In genomic region chrX:49186125-49187027, GRCh38 we compare ENCODE assay signal across 8 cellular contexts. TPM values are rescaled to one million over a fixed set of nuclear protein-coding genes. Genes with fewer than 3 reads are reported as not detected.
DNase-seq lines count a peak whose midpoint lies in the region; ATAC-seq, FAIRE-seq and TF ChIP-seq lines count a peak whose summit lies in the region.

TSS of gene PRICKLE3 (minus strand) at chrX:49186373. CDS start at chrX:49186297, 76 bp downstream.

- H3K9me3 ChIP-seq in Karpas-422 (ENCODE audit: low read length): no peaks in the 10 kb centered on the region
- H3K9me3 ChIP-seq in adrenal gland (replicated peaks in 1 of 3): no peaks in the 10 kb centered on the region
- H3K9me3 ChIP-seq in right atrium auricular region: no peaks in the 10 kb centered on the region

- H3K4me3 ChIP-seq in ACC112 (ENCODE audit: low read depth, low read length) (peak within 1 kb of the TSS; percentile 88), Karpas-422 (ENCODE audit: low read length) (peak within 1 kb of the TSS; percentile 78), adrenal gland (peak within 1 kb of the TSS in 1 of 4 donors; percentile 58), right atrium auricular region (peak within 1 kb of the TSS; percentile 40 to 54)

- H3K4me1 ChIP-seq in ACC112 (ENCODE audit: control insufficient read depth, insufficient read depth, low read length, unreplicated experiment) (peaks cover 7% of the 10 kb centered on the region), Karpas-422 (ENCODE audit: low read length) (peaks cover 26% of the 10 kb centered on the region), adrenal gland (replicated peaks in 1 of 2) (no peaks in the 10 kb centered on the region), right atrium auricular region (peaks cover 0 to 11% of the 10 kb centered on the region in 2 donors)

- TF ChIP-seq CTCF in adrenal gland (IDR thresholded peaks at IDR 0.05): peak in 4 of 6 experiments; percentile 8 to 19 (median 12)
- TF ChIP-seq CTCF in right atrium auricular region (IDR thresholded peaks at IDR 0.05): peak; percentile 34 to 63

- WGBS in adrenal gland, 4 donors: 10 to 70% (median 46%) methylated on average over 8 to 62 of the region's 62 CpGs; no CpG with 5 or more reads in 1 of the 4 donors

- ATAC-seq in sciatic nerve: peak; percentile 38

- no peak within 1 kb of the TSS for H2AFZ ChIP-seq in ACC112 (ENCODE audit: low read length, unreplicated experiment)
- H2AFZ ChIP-seq in Karpas-422 (ENCODE audit: low read length): peak within 1 kb of the TSS; percentile 58; the same call in 1 of the 2 replicates

- peak within 1 kb of the TSS; percentile 38; the same call in 1 of the 2 replicates for H3K27ac ChIP-seq in ACC112 (ENCODE audit: low read depth, low read length)
- H3K27ac ChIP-seq in Karpas-422 (ENCODE audit: low read length): peak within 1 kb of the TSS; percentile 58
- H3K27ac ChIP-seq in adrenal gland: peak within 1 kb of the TSS in 4 of 5 donors; percentile 56 to 91 (median 81)
- H3K27ac ChIP-seq in right atrium auricular region: peak within 1 kb of the TSS; percentile 77 to 81

- H3K9ac ChIP-seq in Karpas-422 (ENCODE audit: low read length): peak within 1 kb of the TSS; percentile 82

- no peaks in the 10 kb centered on the region; the same call in 1 of the 2 replicates for H4K20me1 ChIP-seq in Karpas-422 (ENCODE audit: insufficient read depth, low read depth, low read length)

- intact Hi-C loops in adrenal gland (cut with DNase I) (no loop called here), sciatic nerve (cut with DNase I) (no loop called here)

- H3K79me2 ChIP-seq in ACC112 (ENCODE audit: control insufficient read depth, insufficient read depth, low read length, unreplicated experiment) (peaks cover 6% of the 10 kb centered on the region), Karpas-422 (ENCODE audit: low read length) (peaks cover 17% of the 10 kb centered on the region)

- no peaks in the 10 kb centered on the region for H3K9me2 ChIP-seq in Karpas-422 (replicated peaks; ENCODE audit: insufficient read depth, low read length)

- no peaks in the 10 kb centered on the region for H3K36me3 ChIP-seq in ACC112 (ENCODE audit: insufficient read depth, low read length)
- peaks cover 3% of the 10 kb centered on the region; the same call in 1 of the 2 replicates for H3K36me3 ChIP-seq in Karpas-422 (ENCODE audit: insufficient read depth, low read length)
- H3K36me3 ChIP-seq in adrenal gland (replicated peaks in 1 of 2): no peaks in the 10 kb centered on the region
- no peaks in the 10 kb centered on the region for H3K36me3 ChIP-seq in right atrium auricular region

- H3K4me2 ChIP-seq in Karpas-422 (ENCODE audit: low read depth, low read length, poor library complexity, severe bottlenecking): peak within 1 kb of the TSS; percentile 87

- DNase-seq in GM18507 (ENCODE audit: extremely low spot score, insufficient read length, low read depth): no peak
- DNase-seq in Karpas-422: peak; percentile 92
- DNase-seq in SW480 (ENCODE audit: low spot score): peak; percentile 77
- DNase-seq in adrenal gland: peak; percentile 80 to 89 (median 84)
- DNase-seq in right atrium auricular region (ENCODE audit: low spot score): peak; percentile 83
- peak; percentile 90 for DNase-seq in sciatic nerve (ENCODE audit: low spot score)
- no peak for DNase-seq in NCI-H2227 (lab: John Stamatoyannopoulos, UW; ENCODE audit: unreplicated experiment)

- H3K27me3 ChIP-seq in ACC112 (ENCODE audit: insufficient read depth, low read length): no peaks in the 10 kb centered on the region
- no peaks in the 10 kb centered on the region for H3K27me3 ChIP-seq in Karpas-422 (ENCODE audit: low read length)
- H3K27me3 ChIP-seq in adrenal gland: no peaks in the 10 kb centered on the region
- no peaks in the 10 kb centered on the region for H3K27me3 ChIP-seq in right atrium auricular region

- peak in 1 of 2 donors; percentile 75 for TF ChIP-seq POLR2A in adrenal gland (IDR thresholded peaks at IDR 0.05)

- peak; percentile 90 for FAIRE-seq in GM18507 (lab: Jason Lieb, UNC)

RNA-seq across cellular contexts. Expression of gene PRICKLE3, which starts in this region (rescaled TPM):
- total RNA-seq in Karpas-422 (2014; rRNA removed; shearing (Covaris generic); ENCODE audit: low replicate concordance): 4.0 and 15.5 TPM in 2 replicates
- 10 to 100 TPM in 7 of 8 donors, 1 to 10 TPM in 1; 6.3 to 46.8 (median 13.2) TPM for total RNA-seq in adrenal gland
- 10 to 100 TPM in 1 of 3 donors, 1 to 10 TPM in 2; 5.7 to 10.9 (median 6.6) TPM for polyA plus RNA-seq in adrenal gland
- 10 to 100 TPM in 1 of 2 donors, 1 to 10 TPM in 1; 7.2 to 12.7 TPM for total RNA-seq in right atrium auricular region
- 9.9 TPM for total RNA-seq in sciatic nerve

Comparison
In these comparisons a context has a peak if more than half of its experiments do, and no peak if none do; other contexts are left out.
1. DNase-seq: peak in Karpas-422 (single experiment), SW480 (single experiment), adrenal gland (7 of 7), right atrium auricular region (single experiment) and sciatic nerve (single experiment); none in GM18507 (single experiment) and NCI-H2227 (single experiment).
2. Peak in every context shown above with its lines, with median percentiles within 50 percentile points of each other: H3K27ac ChIP-seq.